Comparison of ENCODE assay signal across 23 cellular contexts in genomic region chrX:44962944-44963343, GRCh38.
DNase-seq lines count a peak whose midpoint lies in the region; ATAC-seq and TF ChIP-seq lines count a peak whose summit lies in the region.
"Had no signal": no experiment of that assay in that cellular context is flagged by ENCODE, and none has a peak within 500 bp of the region (broad histone marks: within the 10 kb centered on the region; RNA-seq: fewer than 3 reads in every experiment).

No MANE protein-coding gene starts in this region.

- intact Hi-C loops in Right ventricle myocardium superior (cut with DNase I), result no loop called here
- intact Hi-C loops in right cardiac atrium (cut with DNase I), result no loop called here
- intact Hi-C loops in Calu3 (cut with micrococcal nuclease; ENCODE audit: unreplicated experiment), result no loop called here

- H3K36me3 ChIP-seq in right atrium auricular region, result peaks cover 13% of the 10 kb centered on the region
- H3K36me3 ChIP-seq in cardiac muscle cell, result peaks cover 5% of the 10 kb centered on the region

- H3K4me1 ChIP-seq in right atrium auricular region (peaks cover 0 to 40% of the 10 kb centered on the region in 2 donors), cardiac muscle cell (ENCODE audit: low read depth) (peaks cover 22% of the 10 kb centered on the region), right cardiac atrium (ENCODE audit: control insufficient read depth, insufficient read depth, low read length) (peaks cover 1% of the 10 kb centered on the region)

- ATAC-seq in Right ventricle myocardium superior (ENCODE audit: poor library complexity) (peak; percentile 71), right cardiac atrium (peak in 1 of 2 donors; percentile 54)
- ATAC-seq: HCT116 had no signal

- H3K27ac Mint-ChIP-seq in Calu3 (ENCODE audit: unreplicated experiment), result no peak overlapping the region
- H3K27ac Mint-ChIP-seq: CD4-positive, alpha-beta T cell had no signal

- no peaks in the 10 kb centered on the region for H3K9me3 Mint-ChIP-seq in Calu3 (ENCODE audit: low read depth, unreplicated experiment)
- H3K9me3 Mint-ChIP-seq: CD4-positive, alpha-beta T cell had no signal

- H3K27me3 ChIP-seq in right atrium auricular region (no peaks in the 10 kb centered on the region), cardiac muscle cell (no peaks in the 10 kb centered on the region), right cardiac atrium (ENCODE audit: control insufficient read depth, insufficient read depth) (no peaks in the 10 kb centered on the region)

- 65% methylated on average over 5 of the region's 5 CpGs for WGBS in right cardiac atrium

- H3K27ac ChIP-seq in right atrium auricular region, result peak overlapping the region in 1 of 2 donors; percentile 39
- peak overlapping the region; percentile 95 for H3K27ac ChIP-seq in cardiac muscle cell
- peak overlapping the region; percentile 2 for H3K27ac ChIP-seq in right cardiac atrium (ENCODE audit: low read length)
- H3K27ac ChIP-seq: PC-9 had no signal

- DNase-seq in Right ventricle myocardium superior (no peak), right atrium auricular region (ENCODE audit: low spot score) (no peak), cardiac muscle cell (ENCODE audit: low read depth in 1 of 2, low spot score in 1 of 2) (no peak), right cardiac atrium (no peak), D341Med (ENCODE audit: low spot score) (no peak), Calu3 (no peak)
- no peak for DNase-seq in activated CD8-positive, alpha-beta memory T cell treated with anti-CD3 and anti-CD28 coated beads, Interleukin-2, amount 50 U/mL, for 48 hours
- DNase-seq: Caco-2; CD4-positive, alpha-beta T cell; DMS79 treated with DMSO at 0.1 percent for 48 hours; GF-D8; IMR-90; KG1; NCI-H1048; NCI-H1417; NCI-H1694; NCI-H2029 treated with DMSO at 0.1 percent for 48 hours; NCI-H446 treated with DMSO at 0.1 percent for 48 hours; NCI-H526; NCI-H82; PC-9; SHP77 had no signal

- H3K4me3 ChIP-seq in right atrium auricular region (no peak overlapping the region), cardiac muscle cell (peak overlapping the region; percentile 4), right cardiac atrium (ENCODE audit: low read length) (no peak overlapping the region)
- H3K4me3 ChIP-seq: PC-9 had no signal

- TF ChIP-seq CTCF in right atrium auricular region (IDR thresholded peaks at IDR 0.05) (no peak), cardiac muscle cell (IDR thresholded peaks at IDR 0.05; ENCODE audit: low read depth, low read length) (no peak), Calu3 (IDR thresholded peaks at IDR 0.05; ENCODE audit: unreplicated experiment) (no peak)

- no TSS peak for BruUV-seq in Calu3 (replicated peaks; lab: Mats Ljungman, UMichigan)

- H3K27me3 Mint-ChIP-seq in Calu3 (ENCODE audit: unreplicated experiment), result no peaks in the 10 kb centered on the region
- H3K27me3 Mint-ChIP-seq: CD4-positive, alpha-beta T cell had no signal

- H3K4me3 Mint-ChIP-seq in Calu3 (ENCODE audit: low read depth, unreplicated experiment), result no peak overlapping the region
- H3K4me3 Mint-ChIP-seq: CD4-positive, alpha-beta T cell had no signal

- CTCF ChIA-PET in Calu3 (lab: Charles Lee), result no interaction called here

- H3K9me3 ChIP-seq in right atrium auricular region (no peaks in the 10 kb centered on the region), cardiac muscle cell (ENCODE audit: low read depth) (no peaks in the 10 kb centered on the region), right cardiac atrium (ENCODE audit: control insufficient read depth, low read length) (no peaks in the 10 kb centered on the region)
- H3K9me3 ChIP-seq: Caco-2 had no signal

- H3K36me3 Mint-ChIP-seq in Calu3 (ENCODE audit: insufficient read depth, unreplicated experiment), result peaks cover 14% of the 10 kb centered on the region

- peaks cover 30% of the 10 kb centered on the region for H3K4me1 Mint-ChIP-seq in Calu3 (ENCODE audit: low read depth, unreplicated experiment)
